ENCODE assay signal across 16 cellular contexts in genomic region chr7:139328375-139328774, GRCh38. TPM values are rescaled to one million over a fixed set of nuclear protein-coding genes. Genes with fewer than 3 reads are reported as not detected.
DNase-seq lines count a peak whose midpoint lies in the region; ATAC-seq, FAIRE-seq and TF ChIP-seq lines count a peak whose summit lies in the region.
"Had no signal": no experiment of that assay in that cellular context is flagged by ENCODE, and none has a peak within 500 bp of the region (broad histone marks: within the 10 kb centered on the region; RNA-seq: fewer than 3 reads in every experiment).

No MANE protein-coding gene starts in this region.

- no peak for FAIRE-seq in bronchial epithelial cell (lab: Jason Lieb, UNC)
- FAIRE-seq: G401.6 had no signal

- ATAC-seq in left lung (peak; percentile 57), GM21619 (IDR thresholded peaks at IDR 0.05; ENCODE audit: unreplicated experiment) (no peak), left colon (no peak)
- ATAC-seq: activated CD4-positive, CD25-positive, alpha-beta regulatory T cell treated with anti-CD3 and anti-CD28 coated beads, Interleukin-2, amount 50 U/mL, for 24 hours; psoas muscle; stimulated activated memory B cell treated with anti-CD40 and anti-IgM and Interleukin-4, amounts not matched to agents 10 μg/mL and 1 μg/mL and 100 μg/mL, for 72 hours had no signal

- H3K4me3 ChIP-seq in bronchial epithelial cell (ENCODE audit: low read depth, low read length) (no peak overlapping the region), left lung (no peak overlapping the region)
- H3K4me3 ChIP-seq: psoas muscle had no signal

- intact Hi-C loops in left lung (cut with DNase I) (no loop called here), left colon (cut with DNase I, micrococcal nuclease) (no loop called here)

- TF ChIP-seq CTCF in bronchial epithelial cell (IDR thresholded peaks at IDR 0.05; ENCODE audit: insufficient read depth, low read length, severe bottlenecking) (no peak), left lung (IDR thresholded peaks at IDR 0.05) (no peak)

- H3K4me1 ChIP-seq in left lung: no peaks in the 10 kb centered on the region
- H3K4me1 ChIP-seq: psoas muscle had no signal

- DNase-seq in AG20443 (ENCODE audit: low spot score) (peak; percentile 83), M059J (ENCODE audit: low read depth) (peak; percentile 80), bronchial epithelial cell (ENCODE audit: low read depth) (peak; percentile 86), left lung (no peak), SHP77 treated with DMSO at 0.1 percent for 48 hours (lab: John Stamatoyannopoulos, UW) (no peak), left colon (no peak)
- no peak for DNase-seq in activated CD4-positive, alpha-beta T cell treated with anti-CD3 and anti-CD28 coated beads for 48 hours
- DNase-seq: activated T-cell treated with anti-CD3 and anti-CD28 coated beads, Interleukin-2, amount 50 U/mL, for 1 hour; KBM-7; NCI-H187 treated with DMSO at 0.1 percent for 48 hours; psoas muscle had no signal

- H3K9me3 ChIP-seq in left lung: no peaks in the 10 kb centered on the region
- H3K9me3 ChIP-seq: psoas muscle had no signal

- no peak overlapping the region for H3K27ac ChIP-seq in left lung
- H3K27ac ChIP-seq: C4-2B, psoas muscle had no signal

- H3K36me3 ChIP-seq in bronchial epithelial cell (ENCODE audit: control insufficient read depth, insufficient read depth, low read length): no peaks in the 10 kb centered on the region
- H3K36me3 ChIP-seq in left lung: no peaks in the 10 kb centered on the region

- H3K27me3 ChIP-seq in bronchial epithelial cell (ENCODE audit: control insufficient read depth, insufficient read depth, low read length) (no peaks in the 10 kb centered on the region), left lung (no peaks in the 10 kb centered on the region)

RNA-seq across cellular contexts. Expression of gene FMC1, which starts 12.8 kb away (rescaled TPM):
- total RNA-seq in M059J (2014; rRNA removed; shearing (Covaris generic)): 12.5 and 16.1 TPM in 2 replicates
- 1.6 and 7.0 TPM in 2 replicates for total RNA-seq in bronchial epithelial cell
- 10 to 100 TPM; 11.1 to 15.7 TPM for total RNA-seq in left lung
- 10 to 100 TPM; 18.8 to 23.5 TPM for total RNA-seq in left colon

RNA-seq across cellular contexts. Expression of gene LUC7L2, which starts 31.3 kb away (rescaled TPM):
- 46.9 and 64.2 TPM in 2 replicates for total RNA-seq in M059J (2014; rRNA removed; shearing (Covaris generic))
- total RNA-seq in bronchial epithelial cell: 52.7 and 71.9 TPM in 2 replicates
- total RNA-seq in left lung: 10 to 100 TPM; 67.2 to 76.6 TPM
- total RNA-seq in left colon: 10 to 100 TPM; 70.0 to 70.8 TPM

Comparison
In these comparisons a context has a peak if more than half of its experiments do, and no peak if none do; other contexts are left out.
1. DNase-seq: peak in AG20443 (single experiment), M059J (single experiment) and bronchial epithelial cell (single experiment); none in left lung (0 of 2), SHP77 treated with DMSO at 0.1 percent for 48 hours (single experiment), activated CD4-positive, alpha-beta T cell treated with anti-CD3 and anti-CD28 coated beads for 48 hours (single experiment) and left colon (0 of 2).